In genomic region chr3:49611291-49611690, GRCh38 we compare ENCODE assay signal across 24 cellular contexts. TPM values are rescaled to one million over a fixed set of nuclear protein-coding genes. Genes with fewer than 3 reads are reported as not detected.
"Had no signal": no experiment of that assay in that cellular context is flagged by ENCODE, and none has a peak within 500 bp of the region (broad histone marks: within the 10 kb centered on the region; RNA-seq: fewer than 3 reads in every experiment).

No MANE protein-coding gene starts in this region.

- H3K9me3 ChIP-seq: mucosa of descending colon, pancreas, psoas muscle, right atrium auricular region, testis, thyroid gland, transverse colon, uterus had no signal

- H3K27me3 ChIP-seq: heart left ventricle, pancreas, right atrium auricular region, testis, thyroid gland, transverse colon, uterus had no signal

- H3K36me3 Mint-ChIP-seq: natural killer cell treated with Interleukin-12 subunit alpha and Interleukin-12 subunit beta and Interleukin-15 and Interleukin-18, amount 100 ng/mL, for 72 hours; stimulated activated effector memory CD8-positive, alpha-beta T cell treated with anti-CD3 and anti-CD28 coated beads, Interleukin-12 subunit alpha, Interleukin-12 subunit beta, amount 100 ng/mL, for 72 hours had no signal

- H3K36me3 ChIP-seq: heart left ventricle, left ventricle myocardium inferior, pancreas, right atrium auricular region, thyroid gland, transverse colon, uterus had no signal

- H3K4me1 ChIP-seq: pancreas, psoas muscle, testis, transverse colon, uterus had no signal

- ATAC-seq: heart left ventricle; naive thymus-derived CD4-positive, alpha-beta T cell; natural killer cell treated with Interleukin-12 subunit alpha and Interleukin-12 subunit beta and Interleukin-15 and Interleukin-18, amount 100 ng/mL, for 72 hours; pancreas; psoas muscle; stimulated activated effector memory CD8-positive, alpha-beta T cell treated with anti-CD3 and anti-CD28 coated beads, Interleukin-12 subunit alpha, Interleukin-12 subunit beta, amount 100 ng/mL, for 72 hours; stimulated activated naive CD8-positive, alpha-beta T cell treated with anti-CD3 and anti-CD28 coated beads, Interleukin-15, amount 100 ng/mL, for 72 hours had no signal

- DNase-seq: heart left ventricle; hypothalamus; immature natural killer cell; kidney; left colon; left ventricle myocardium inferior; mesendoderm; midbrain; mucosa of descending colon; pancreas; psoas muscle; stimulated activated CD4-positive, alpha-beta T cell treated with anti-CD3 and anti-CD28 coated beads, Interleukin-4, amount 100 ng/mL, for 24 hours; stimulated activated naive CD4-positive, alpha-beta T cell treated with Interleukin-2 at 50 U/mL for 16 hours; testis; thyroid gland; transverse colon; uterus had no signal

- H3K4me3 Mint-ChIP-seq: immature natural killer cell; natural killer cell treated with Interleukin-12 subunit alpha and Interleukin-12 subunit beta and Interleukin-15 and Interleukin-18, amount 100 ng/mL, for 72 hours; stimulated activated effector memory CD8-positive, alpha-beta T cell treated with anti-CD3 and anti-CD28 coated beads, Interleukin-12 subunit alpha, Interleukin-12 subunit beta, amount 100 ng/mL, for 72 hours; stimulated activated naive CD8-positive, alpha-beta T cell treated with anti-CD3 and anti-CD28 coated beads, Interleukin-15, amount 100 ng/mL, for 72 hours had no signal

- H3K27me3 Mint-ChIP-seq: stimulated activated naive CD8-positive, alpha-beta T cell treated with anti-CD3 and anti-CD28 coated beads, Interleukin-15, amount 100 ng/mL, for 72 hours had no signal

- H3K27ac ChIP-seq: heart left ventricle, left ventricle myocardium inferior, pancreas, psoas muscle, right atrium auricular region, skin epidermis, testis, thyroid gland, transverse colon, uterus had no signal

- H3K4me3 ChIP-seq: heart left ventricle, left ventricle myocardium inferior, lung, mucosa of descending colon, pancreas, psoas muscle, right atrium auricular region, skin epidermis, testis, thyroid gland, transverse colon, uterus had no signal

- H3K27ac Mint-ChIP-seq: naive thymus-derived CD4-positive, alpha-beta T cell; natural killer cell treated with Interleukin-12 subunit alpha and Interleukin-12 subunit beta and Interleukin-15 and Interleukin-18, amount 100 ng/mL, for 72 hours; stimulated activated effector memory CD8-positive, alpha-beta T cell treated with anti-CD3 and anti-CD28 coated beads, Interleukin-12 subunit alpha, Interleukin-12 subunit beta, amount 100 ng/mL, for 72 hours; stimulated activated naive CD8-positive, alpha-beta T cell treated with anti-CD3 and anti-CD28 coated beads, Interleukin-15, amount 100 ng/mL, for 72 hours had no signal

- H3K9me3 Mint-ChIP-seq: natural killer cell treated with Interleukin-12 subunit alpha and Interleukin-12 subunit beta and Interleukin-15 and Interleukin-18, amount 100 ng/mL, for 72 hours; stimulated activated effector memory CD8-positive, alpha-beta T cell treated with anti-CD3 and anti-CD28 coated beads, Interleukin-12 subunit alpha, Interleukin-12 subunit beta, amount 100 ng/mL, for 72 hours had no signal

- H3K4me1 Mint-ChIP-seq: immature natural killer cell; stimulated activated naive CD8-positive, alpha-beta T cell treated with anti-CD3 and anti-CD28 coated beads, Interleukin-15, amount 100 ng/mL, for 72 hours had no signal

RNA-seq across cellular contexts. Expression of gene BSN, which starts 57.0 kb away (rescaled TPM):
- polyA plus RNA-seq: naive thymus-derived CD4-positive, alpha-beta T cell had no signal
